15 cellular contexts compared by ENCODE assay signal in genomic region chr9:69996947-69997346, GRCh38. TPM values are rescaled to one million over a fixed set of nuclear protein-coding genes. Genes with fewer than 3 reads are reported as not detected.
DNase-seq lines count a peak whose midpoint lies in the region; ATAC-seq and TF ChIP-seq lines count a peak whose summit lies in the region.
"Had no signal": no experiment of that assay in that cellular context is flagged by ENCODE, and none has a peak within 500 bp of the region (broad histone marks: within the 10 kb centered on the region; RNA-seq: fewer than 3 reads in every experiment).

No MANE protein-coding gene starts in this region.

- no peaks in the 10 kb centered on the region for H3K4me1 Mint-ChIP-seq in stimulated activated effector memory CD8-positive, alpha-beta T cell treated with anti-CD3 and anti-CD28 coated beads, Interleukin-12 subunit alpha, Interleukin-12 subunit beta, amount 100 ng/mL, for 72 hours
- H3K4me1 Mint-ChIP-seq: CD4-positive, CD25-positive, alpha-beta regulatory T cell had no signal

- H3K9ac ChIP-seq in skeletal muscle satellite cell (ENCODE audit: low read depth, low read length) = peak overlapping the region; percentile 33

- H3K4me3 ChIP-seq in left ventricle myocardium inferior (peak overlapping the region; percentile 2), skeletal muscle satellite cell (ENCODE audit: low read length) (no peak overlapping the region)
- H3K4me3 ChIP-seq: pancreas had no signal

- intact Hi-C loops in left ventricle myocardium inferior (cut with micrococcal nuclease) = no loop called here

- H3K27ac Mint-ChIP-seq in stimulated activated effector memory CD8-positive, alpha-beta T cell treated with anti-CD3 and anti-CD28 coated beads, Interleukin-12 subunit alpha, Interleukin-12 subunit beta, amount 100 ng/mL, for 72 hours = no peak overlapping the region
- H3K27ac Mint-ChIP-seq: CD4-positive, CD25-positive, alpha-beta regulatory T cell; stimulated activated naive CD8-positive, alpha-beta T cell treated with anti-CD3 and anti-CD28 coated beads, Interleukin-15, Interleukin-2, amounts not matched to agents 100 ng/mL and 50 ng/mL, for 24 hours had no signal

- H3K4me3 Mint-ChIP-seq in stimulated activated effector memory CD8-positive, alpha-beta T cell treated with anti-CD3 and anti-CD28 coated beads, Interleukin-12 subunit alpha, Interleukin-12 subunit beta, amount 100 ng/mL, for 72 hours = no peak overlapping the region
- H3K4me3 Mint-ChIP-seq: CD4-positive, CD25-positive, alpha-beta regulatory T cell; stimulated activated naive CD8-positive, alpha-beta T cell treated with anti-CD3 and anti-CD28 coated beads, Interleukin-15, Interleukin-2, amounts not matched to agents 100 ng/mL and 50 ng/mL, for 24 hours had no signal

- H3K9me3 ChIP-seq in left ventricle myocardium inferior (replicated peaks) = no peaks in the 10 kb centered on the region
- H3K9me3 ChIP-seq in skeletal muscle satellite cell (replicated peaks; ENCODE audit: low read length) = no peaks in the 10 kb centered on the region
- H3K9me3 ChIP-seq: pancreas had no signal

- H3K9me3 Mint-ChIP-seq in stimulated activated effector memory CD8-positive, alpha-beta T cell treated with anti-CD3 and anti-CD28 coated beads, Interleukin-12 subunit alpha, Interleukin-12 subunit beta, amount 100 ng/mL, for 72 hours = no peaks in the 10 kb centered on the region
- H3K9me3 Mint-ChIP-seq: stimulated activated naive CD8-positive, alpha-beta T cell treated with anti-CD3 and anti-CD28 coated beads, Interleukin-15, Interleukin-2, amounts not matched to agents 100 ng/mL and 50 ng/mL, for 24 hours had no signal

- DNase-seq in NCI-H1436 (lab: John Stamatoyannopoulos, UW) = peak; percentile 46
- DNase-seq in SK-MEL-5 (ENCODE audit: low read depth, low spot score) = peak; percentile 31
- no peak for DNase-seq in left ventricle myocardium inferior
- DNase-seq in stimulated activated effector memory CD8-positive, alpha-beta T cell treated with anti-CD3 and anti-CD28 coated beads, Interleukin-12 subunit alpha, Interleukin-12 subunit beta, amount 100 ng/mL, for 72 hours (ENCODE audit: low spot score in 2 of 2) = no peak
- DNase-seq: amygdala; CD4-positive, CD25-positive, alpha-beta regulatory T cell; pancreas; RPMI8226; stimulated activated CD4-positive, alpha-beta T cell treated with anti-CD3 and anti-CD28 coated beads, Interleukin-4, amount 100 ng/mL, for 4 hours had no signal

- H3K27ac ChIP-seq in left ventricle myocardium inferior (replicated peaks) = peak overlapping the region; percentile 75
- H3K27ac ChIP-seq: pancreas had no signal

- no peaks in the 10 kb centered on the region for H3K36me3 Mint-ChIP-seq in stimulated activated effector memory CD8-positive, alpha-beta T cell treated with anti-CD3 and anti-CD28 coated beads, Interleukin-12 subunit alpha, Interleukin-12 subunit beta, amount 100 ng/mL, for 72 hours
- H3K36me3 Mint-ChIP-seq: CD4-positive, CD25-positive, alpha-beta regulatory T cell had no signal

- peak overlapping the region; percentile 66 for H3K4me2 ChIP-seq in skeletal muscle satellite cell (ENCODE audit: low read length)

- H3K27me3 ChIP-seq in left ventricle myocardium inferior (ENCODE audit: low read depth) (no peaks in the 10 kb centered on the region), skeletal muscle satellite cell (ENCODE audit: control insufficient read depth, insufficient read depth, low read length) (no peaks in the 10 kb centered on the region)
- H3K27me3 ChIP-seq: pancreas had no signal

- H3K36me3 ChIP-seq in left ventricle myocardium inferior (no peaks in the 10 kb centered on the region), skeletal muscle satellite cell (ENCODE audit: insufficient read depth, low read length) (no peaks in the 10 kb centered on the region)
- H3K36me3 ChIP-seq: pancreas had no signal

- TF ChIP-seq CTCF in left ventricle myocardium inferior (IDR thresholded peaks at IDR 0.05; ENCODE audit: borderline replicate concordance) = no peak

- in situ Hi-C loops in SK-MEL-5 (cut with HindIII; ENCODE audit: low pct_unique_long_range_greater_than_20kb, low sequenced_read_pairs) = no loop called here

- H3K4me1 ChIP-seq in left ventricle myocardium inferior (peaks cover 23% of the 10 kb centered on the region), skeletal muscle satellite cell (ENCODE audit: control insufficient read depth, insufficient read depth, low read length) (peaks cover 15% of the 10 kb centered on the region)

- ATAC-seq in HG03565 (IDR thresholded peaks at IDR 0.05; ENCODE audit: unreplicated experiment) (no peak), GM19452 (IDR thresholded peaks at IDR 0.05; ENCODE audit: unreplicated experiment) (no peak), GM19351 (IDR thresholded peaks at IDR 0.05; ENCODE audit: unreplicated experiment) (no peak)
- no peak for ATAC-seq in stimulated activated effector memory CD8-positive, alpha-beta T cell treated with anti-CD3 and anti-CD28 coated beads, Interleukin-12 subunit alpha, Interleukin-12 subunit beta, amount 100 ng/mL, for 72 hours
- ATAC-seq: left lobe of liver had no signal

RNA-seq across cellular contexts. Expression of gene MAMDC2, which starts 46.7 kb away (rescaled TPM):
- 1.6 TPM in 2 replicates for total RNA-seq in SK-MEL-5 (2014; rRNA removed; shearing (Covaris generic))
- polyA plus RNA-seq in SK-MEL-5 (2015; cell fraction: cytosol; rRNA removed) = 0.79 and 1.3 TPM in 2 replicates
- polyA plus RNA-seq in SK-MEL-5 (2015; cell fraction: nucleus; rRNA removed) = 0.09 and 0.68 TPM in 2 replicates
- total RNA-seq in left ventricle myocardium inferior = 9.0 TPM
- total RNA-seq in skeletal muscle satellite cell (2012; rRNA removed) = 1.0 and 9.2 TPM in 2 replicates
- polyA plus RNA-seq: CD4-positive, CD25-positive, alpha-beta regulatory T cell had no signal

Comparison
In these comparisons a context has a peak if more than half of its experiments do, and no peak if none do; other contexts are left out.
1. DNase-seq: peak in NCI-H1436 (single experiment) and SK-MEL-5 (single experiment); none in left ventricle myocardium inferior (single experiment) and stimulated activated effector memory CD8-positive, alpha-beta T cell treated with anti-CD3 and anti-CD28 coated beads, Interleukin-12 subunit alpha, Interleukin-12 subunit beta, amount 100 ng/mL, for 72 hours (0 of 2).